17 cellular contexts compared by ENCODE assay signal in genomic region chr21:43861716-43862115, GRCh38. TPM values are rescaled to one million over a fixed set of nuclear protein-coding genes. Genes with fewer than 3 reads are reported as not detected.
DNase-seq lines count a peak whose midpoint lies in the region; ATAC-seq and TF ChIP-seq lines count a peak whose summit lies in the region.
"Had no signal": no experiment of that assay in that cellular context is flagged by ENCODE, and none has a peak within 500 bp of the region (broad histone marks: within the 10 kb centered on the region; RNA-seq: fewer than 3 reads in every experiment).

No MANE protein-coding gene starts in this region.

- H3K9me3 ChIP-seq in body of pancreas (no peaks in the 10 kb centered on the region), thymus (ENCODE audit: control insufficient read depth) (no peaks in the 10 kb centered on the region)
- H3K9me3 ChIP-seq: gastroesophageal sphincter, tibial nerve had no signal

- H3K4me3 Mint-ChIP-seq in activated naive CD8-positive, alpha-beta T cell treated with anti-CD3 and anti-CD28 coated beads for 36 hours = peak overlapping the region; percentile 7
- H3K4me3 Mint-ChIP-seq in activated naive CD8-positive, alpha-beta T cell treated with anti-CD3 and anti-CD28 coated beads, Interleukin-2, amount 50 U/mL, for 24 hours = no peak overlapping the region
- H3K4me3 Mint-ChIP-seq: activated CD4-positive, alpha-beta memory T cell treated with anti-CD3 and anti-CD28 coated beads for 36 hours; activated naive CD4-positive, alpha-beta T cell treated with anti-CD3 and anti-CD28 coated beads, Interleukin-2, amount 50 U/mL, for 24 hours; T-cell had no signal

- no peak for ATAC-seq in activated naive CD8-positive, alpha-beta T cell treated with anti-CD3 and anti-CD28 coated beads, Interleukin-2, amount 50 U/mL, for 24 hours
- no peak for ATAC-seq in body of pancreas
- ATAC-seq in GM19351 (IDR thresholded peaks at IDR 0.05; ENCODE audit: unreplicated experiment) = no peak
- ATAC-seq: gastroesophageal sphincter, T-cell had no signal

- H3K27me3 ChIP-seq in body of pancreas = no peaks in the 10 kb centered on the region
- H3K27me3 ChIP-seq in thymus (ENCODE audit: control insufficient read depth, insufficient read depth) = peaks cover 4% of the 10 kb centered on the region
- H3K27me3 ChIP-seq: gastroesophageal sphincter, tibial nerve had no signal

- H3K27ac Mint-ChIP-seq in activated naive CD8-positive, alpha-beta T cell treated with anti-CD3 and anti-CD28 coated beads for 36 hours = no peak overlapping the region
- H3K27ac Mint-ChIP-seq in activated naive CD8-positive, alpha-beta T cell treated with anti-CD3 and anti-CD28 coated beads, Interleukin-2, amount 50 U/mL, for 24 hours = no peak overlapping the region
- H3K27ac Mint-ChIP-seq: activated CD4-positive, alpha-beta memory T cell treated with anti-CD3 and anti-CD28 coated beads for 36 hours; activated naive CD4-positive, alpha-beta T cell treated with anti-CD3 and anti-CD28 coated beads, Interleukin-2, amount 50 U/mL, for 24 hours had no signal

- H3K9me3 Mint-ChIP-seq in activated naive CD8-positive, alpha-beta T cell treated with anti-CD3 and anti-CD28 coated beads for 36 hours = no peaks in the 10 kb centered on the region
- H3K9me3 Mint-ChIP-seq in activated naive CD8-positive, alpha-beta T cell treated with anti-CD3 and anti-CD28 coated beads, Interleukin-2, amount 50 U/mL, for 24 hours = no peaks in the 10 kb centered on the region
- H3K9me3 Mint-ChIP-seq: activated CD4-positive, alpha-beta memory T cell treated with anti-CD3 and anti-CD28 coated beads for 36 hours; activated naive CD4-positive, alpha-beta T cell treated with anti-CD3 and anti-CD28 coated beads, Interleukin-2, amount 50 U/mL, for 24 hours; T-cell had no signal

- H3K4me3 ChIP-seq in body of pancreas (no peak overlapping the region), thymus (ENCODE audit: low read length) (no peak overlapping the region)
- H3K4me3 ChIP-seq: gastroesophageal sphincter, tibial nerve had no signal

- peaks cover 8% of the 10 kb centered on the region for H3K4me1 Mint-ChIP-seq in activated naive CD8-positive, alpha-beta T cell treated with anti-CD3 and anti-CD28 coated beads for 36 hours
- peaks cover 8% of the 10 kb centered on the region for H3K4me1 Mint-ChIP-seq in activated naive CD8-positive, alpha-beta T cell treated with anti-CD3 and anti-CD28 coated beads, Interleukin-2, amount 50 U/mL, for 24 hours

- H3K36me3 ChIP-seq in body of pancreas (replicated peaks in 1 of 2; ENCODE audit: insufficient read depth in 1 of 2, low read depth in 2 of 2) (no peaks in the 10 kb centered on the region), thymus (ENCODE audit: control insufficient read depth, insufficient read depth) (no peaks in the 10 kb centered on the region)
- H3K36me3 ChIP-seq: gastroesophageal sphincter, tibial nerve had no signal

- no peak for DNase-seq in activated naive CD8-positive, alpha-beta T cell treated with anti-CD3 and anti-CD28 coated beads for 36 hours
- DNase-seq in activated naive CD8-positive, alpha-beta T cell treated with anti-CD3 and anti-CD28 coated beads, Interleukin-2, amount 50 U/mL, for 24 hours = no peak
- DNase-seq in NCI-H2107 treated with DMSO at 0.1 percent for 48 hours (lab: John Stamatoyannopoulos, UW; ENCODE audit: unreplicated experiment) = peak; percentile 85
- DNase-seq in body of pancreas = peak in 3 of 4 donors; percentile 24 to 61 (median 55)
- DNase-seq in HK-2 (ENCODE audit: unreplicated experiment) = no peak
- DNase-seq in germinal center (ENCODE audit: low spot score) = no peak
- DNase-seq: activated CD4-positive, alpha-beta memory T cell treated with anti-CD3 and anti-CD28 coated beads for 36 hours; C1 segment of cervical spinal cord; midbrain; Right ventricle myocardium superior; stimulated activated CD4-positive, alpha-beta T cell treated with anti-CD3 and anti-CD28 coated beads, Interleukin-12 subunit alpha, Interleukin-12 subunit beta, amount 100 ng/mL, for 4 hours had no signal

- no peaks in the 10 kb centered on the region for H3K27me3 Mint-ChIP-seq in activated naive CD8-positive, alpha-beta T cell treated with anti-CD3 and anti-CD28 coated beads for 36 hours
- H3K27me3 Mint-ChIP-seq in activated naive CD8-positive, alpha-beta T cell treated with anti-CD3 and anti-CD28 coated beads, Interleukin-2, amount 50 U/mL, for 24 hours = no peaks in the 10 kb centered on the region
- H3K27me3 Mint-ChIP-seq: activated CD4-positive, alpha-beta memory T cell treated with anti-CD3 and anti-CD28 coated beads for 36 hours; activated naive CD4-positive, alpha-beta T cell treated with anti-CD3 and anti-CD28 coated beads, Interleukin-2, amount 50 U/mL, for 24 hours; T-cell had no signal

- 39 to 53% methylated on average over 8 of the region's 8 CpGs for WGBS in body of pancreas, 2 donors
- WGBS in thymus = 48% methylated on average over 8 of the region's 8 CpGs

- TF ChIP-seq CTCF in body of pancreas (IDR thresholded peaks at IDR 0.05) = no peak

- H3K27ac ChIP-seq in body of pancreas (peak overlapping the region in 3 of 4 donors; percentile 4 to 71 (median 71)), thymus (ENCODE audit: low read depth) (peak overlapping the region; percentile 18)
- H3K27ac ChIP-seq: tibial nerve had no signal

- peaks cover 30% of the 10 kb centered on the region for H3K4me1 ChIP-seq in body of pancreas
- peaks cover 14% of the 10 kb centered on the region for H3K4me1 ChIP-seq in thymus (ENCODE audit: control insufficient read depth, insufficient read depth, low read length)

- intact Hi-C loops in body of pancreas (cut with DNase I) = no loop called here

- no peak for TF ChIP-seq POLR2A in body of pancreas (IDR thresholded peaks at IDR 0.05)

- no peaks in the 10 kb centered on the region for H3K36me3 Mint-ChIP-seq in activated naive CD8-positive, alpha-beta T cell treated with anti-CD3 and anti-CD28 coated beads for 36 hours
- H3K36me3 Mint-ChIP-seq in activated naive CD8-positive, alpha-beta T cell treated with anti-CD3 and anti-CD28 coated beads, Interleukin-2, amount 50 U/mL, for 24 hours (ENCODE audit: low read depth) = no peaks in the 10 kb centered on the region
- H3K36me3 Mint-ChIP-seq: activated CD4-positive, alpha-beta memory T cell treated with anti-CD3 and anti-CD28 coated beads for 36 hours; activated naive CD4-positive, alpha-beta T cell treated with anti-CD3 and anti-CD28 coated beads, Interleukin-2, amount 50 U/mL, for 24 hours; T-cell had no signal

RNA-seq across cellular contexts. Expression of gene AGPAT3, which starts 3.3 kb away (rescaled TPM):
- 10 to 100 TPM; 61.2 to 66.0 TPM for total RNA-seq in activated naive CD8-positive, alpha-beta T cell treated with anti-CD3 and anti-CD28 coated beads for 36 hours
- 10 to 100 TPM; 21.8 to 39.2 TPM for total RNA-seq in body of pancreas
- 16.2 TPM for polyA plus RNA-seq in thymus

Comparison
In these comparisons a context has a peak if more than half of its experiments do, and no peak if none do; other contexts are left out.
1. DNase-seq: peak in NCI-H2107 treated with DMSO at 0.1 percent for 48 hours (single experiment) and body of pancreas (3 of 4); none in activated naive CD8-positive, alpha-beta T cell treated with anti-CD3 and anti-CD28 coated beads for 36 hours (single experiment), activated naive CD8-positive, alpha-beta T cell treated with anti-CD3 and anti-CD28 coated beads, Interleukin-2, amount 50 U/mL, for 24 hours (single experiment), HK-2 (single experiment) and germinal center (single experiment).